Comparison of ENCODE assay signal across 8 cellular contexts in the genomic region with DNA sequence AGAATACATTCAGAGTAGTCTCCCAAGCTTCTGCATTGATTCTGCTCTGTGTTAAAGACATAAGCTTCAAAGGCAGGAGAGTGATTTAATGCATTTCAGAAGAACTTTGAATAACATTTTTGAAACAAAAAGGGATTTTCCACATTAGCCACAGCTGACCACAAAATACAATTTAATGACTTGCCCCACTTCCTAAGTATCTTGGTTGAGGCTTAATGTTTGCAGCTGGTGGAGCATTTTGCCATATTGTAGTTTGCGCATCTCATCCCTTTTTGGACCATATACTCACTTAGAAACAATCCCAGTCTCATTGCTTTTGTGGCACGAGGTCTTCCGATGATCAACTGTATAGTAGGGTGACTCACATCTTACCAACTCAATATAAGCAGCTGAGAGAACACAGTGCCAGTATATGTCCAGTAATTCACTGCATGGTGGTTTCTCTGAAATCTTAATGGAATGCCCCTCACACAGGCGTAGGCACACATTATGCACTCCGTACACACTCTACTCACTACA.
DNase-seq lines count a peak whose midpoint lies in the region; ATAC-seq, FAIRE-seq and TF ChIP-seq lines count a peak whose summit lies in the region.

No MANE protein-coding gene starts in this region.

- no peak overlapping the region for H3K4me2 ChIP-seq in keratinocyte (ENCODE audit: control insufficient read depth, extremely low read depth, insufficient read depth, low read depth, low read length)

- peak overlapping the region; percentile 71 for H3K27ac ChIP-seq in SJSA1
- no peak overlapping the region for H3K27ac ChIP-seq in keratinocyte (ENCODE audit: control insufficient read depth, insufficient read depth, low read length)

- TF ChIP-seq CTCF in keratinocyte (optimal IDR thresholded peaks at IDR 0.05 in 1 of 3, IDR thresholded peaks at IDR 0.05 in 1 of 3, conservative IDR thresholded peaks at IDR 0.05 in 1 of 3; ENCODE audit: extremely low read depth in 1 of 3, insufficient read depth in 2 of 3, low read length in 3 of 3) (no peak), omental fat pad (IDR thresholded peaks at IDR 0.05) (no peak)

- dilution Hi-C loops in keratinocyte (cut with MboI; ENCODE audit: extremely low pct_ligation_motif_present, low sequenced_read_pairs), result no loop called here

- H3K9me1 ChIP-seq in keratinocyte (ENCODE audit: control insufficient read depth, extremely low read depth, insufficient read depth, low read length), result no peaks in the 10 kb centered on the region

- ATAC-seq in GM18858 (IDR thresholded peaks at IDR 0.05; ENCODE audit: unreplicated experiment), result peak; percentile 66
- ATAC-seq in HG02759 (IDR thresholded peaks at IDR 0.05; ENCODE audit: unreplicated experiment), result peak; percentile 71
- ATAC-seq in omental fat pad (ENCODE audit: low FRiP score), result no peak

- H4K20me1 ChIP-seq in keratinocyte (ENCODE audit: control insufficient read depth, extremely low read depth, insufficient read depth, low read length), result no peaks in the 10 kb centered on the region

- H3K9ac ChIP-seq in keratinocyte (ENCODE audit: control insufficient read depth, extremely low read depth, insufficient read depth, low read length), result no peak overlapping the region

- H3K36me3 ChIP-seq in SJSA1 (no peaks in the 10 kb centered on the region), keratinocyte (ENCODE audit: control insufficient read depth in 2 of 2, extremely low read depth in 1 of 2, insufficient read depth in 2 of 2, low read length in 2 of 2) (no peaks in the 10 kb centered on the region)

- no peak overlapping the region for H3K4me3 ChIP-seq in SJSA1
- H3K4me3 ChIP-seq in keratinocyte (ENCODE audit: control insufficient read depth in 2 of 3, extremely low read depth in 1 of 3, insufficient read depth in 2 of 3, low read depth in 1 of 3, low read length in 3 of 3), result no peak overlapping the region

- no peaks in the 10 kb centered on the region for H3K9me3 ChIP-seq in SJSA1 (replicated peaks)
- no peaks in the 10 kb centered on the region for H3K9me3 ChIP-seq in keratinocyte (ENCODE audit: control insufficient read depth, low read depth, low read length)

- H3K4me1 ChIP-seq in SJSA1 (replicated peaks) (peaks cover 33% of the 10 kb centered on the region), keratinocyte (ENCODE audit: control insufficient read depth, extremely low read depth, insufficient read depth, low read length) (peaks cover 18% of the 10 kb centered on the region)

- no peaks in the 10 kb centered on the region for H3K79me2 ChIP-seq in keratinocyte (ENCODE audit: control insufficient read depth, insufficient read depth, low read length)

- peak; percentile 68 for FAIRE-seq in keratinocyte (lab: Jason Lieb, UNC)

- H2AFZ ChIP-seq in keratinocyte (ENCODE audit: control insufficient read depth, low read length), result no peak overlapping the region

- H3K27me3 ChIP-seq in SJSA1 (replicated peaks), result no peaks in the 10 kb centered on the region
- H3K27me3 ChIP-seq in keratinocyte (ENCODE audit: control insufficient read depth, extremely low read depth, insufficient read depth, low read length), result no peaks in the 10 kb centered on the region

- DNase-seq in SJSA1 (ENCODE audit: low read depth in 1 of 2, low spot score in 2 of 2) (peak; percentile 48 to 68), keratinocyte (ENCODE audit: low read depth, low spot score) (peak; percentile 48), GF-D8 (lab: John Stamatoyannopoulos, UW) (no peak), hippocampal formation (lab: John Stamatoyannopoulos, UW) (no peak), omental fat pad (ENCODE audit: low spot score) (no peak), NCI-H1694 treated with DMSO at 0.1 percent for 48 hours (lab: John Stamatoyannopoulos, UW) (no peak)

Comparison
In these comparisons a context has a peak if more than half of its experiments do, and no peak if none do; other contexts are left out.
1. DNase-seq: peak in SJSA1 (2 of 2) and keratinocyte (single experiment); none in GF-D8 (single experiment), hippocampal formation (0 of 2), omental fat pad (single experiment) and NCI-H1694 treated with DMSO at 0.1 percent for 48 hours (single experiment).